17 cellular contexts compared by ENCODE assay signal in the genomic region with DNA sequence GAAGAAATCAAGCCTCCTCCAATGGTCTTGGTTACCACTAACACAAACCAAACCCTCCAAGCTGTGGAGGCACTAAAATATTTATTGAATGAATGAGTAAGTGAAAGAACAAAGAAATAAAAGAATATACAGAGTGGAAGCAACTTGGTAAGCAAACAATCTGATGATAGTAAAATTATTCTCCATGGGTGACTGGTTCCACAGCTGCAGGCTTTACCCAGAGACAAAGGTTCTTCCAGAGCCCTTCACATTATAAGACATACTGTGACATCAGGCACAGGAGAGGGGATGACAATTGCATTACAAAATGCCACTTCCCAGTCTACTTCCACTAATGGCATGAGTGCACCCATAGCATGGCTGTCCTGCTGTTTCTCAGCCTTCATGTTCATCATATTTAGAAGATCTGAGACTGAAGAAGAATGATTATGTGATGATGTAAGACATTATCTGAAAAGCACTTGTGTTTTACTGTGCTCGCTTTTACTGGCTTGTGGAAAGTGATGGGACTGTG.
"Had no signal": no experiment of that assay in that cellular context is flagged by ENCODE, and none has a peak within 500 bp of the region (broad histone marks: within the 10 kb centered on the region; RNA-seq: fewer than 3 reads in every experiment).

No MANE protein-coding gene starts in this region.

- ATAC-seq: body of pancreas; effector memory CD8-positive, alpha-beta T cell; foreskin keratinocyte; pancreas; upper lobe of right lung had no signal

- H3K36me3 Mint-ChIP-seq: activated naive CD8-positive, alpha-beta T cell treated with anti-CD3 and anti-CD28 coated beads for 36 hours; immature natural killer cell had no signal

- H3K27ac Mint-ChIP-seq: activated naive CD8-positive, alpha-beta T cell treated with anti-CD3 and anti-CD28 coated beads for 36 hours; activated T-helper 1 cell treated with anti-CD3 and anti-CD28 coated beads, Interleukin-12 subunit alpha, Interleukin-12 subunit beta, Interleukin-2, Interleukin-4 antibody, amounts not matched to agents 30 ng/mL and 10 ng/mL and 1 ng/mL, durations not matched to agents 14 hours and 24 hours and 36 hours; dendritic cell treated with granulocyte-macrophage colony-stimulating factor and Interleukin-4, amounts not matched to agents 40 ng/mL and 50 ng/mL, for 4 days; effector memory CD8-positive, alpha-beta T cell; immature natural killer cell had no signal

- H3K4me1 Mint-ChIP-seq: activated naive CD8-positive, alpha-beta T cell treated with anti-CD3 and anti-CD28 coated beads for 36 hours; immature natural killer cell; neural crest cell had no signal

- H3K4me3 Mint-ChIP-seq: activated naive CD8-positive, alpha-beta T cell treated with anti-CD3 and anti-CD28 coated beads for 36 hours; activated T-helper 1 cell treated with anti-CD3 and anti-CD28 coated beads, Interleukin-12 subunit alpha, Interleukin-12 subunit beta, Interleukin-2, Interleukin-4 antibody, amounts not matched to agents 30 ng/mL and 10 ng/mL and 1 ng/mL, durations not matched to agents 14 hours and 24 hours and 36 hours; dendritic cell treated with granulocyte-macrophage colony-stimulating factor and Interleukin-4, amounts not matched to agents 40 ng/mL and 50 ng/mL, for 4 days; effector memory CD8-positive, alpha-beta T cell; immature natural killer cell; neural crest cell had no signal

- H3K9me3 Mint-ChIP-seq: activated naive CD8-positive, alpha-beta T cell treated with anti-CD3 and anti-CD28 coated beads for 36 hours; activated T-helper 1 cell treated with anti-CD3 and anti-CD28 coated beads, Interleukin-12 subunit alpha, Interleukin-12 subunit beta, Interleukin-2, Interleukin-4 antibody, amounts not matched to agents 30 ng/mL and 10 ng/mL and 1 ng/mL, durations not matched to agents 14 hours and 24 hours and 36 hours; neural crest cell had no signal

- DNase-seq: activated CD4-positive, CD25-positive, alpha-beta regulatory T cell treated with anti-CD3 and anti-CD28 coated beads, Interleukin-2, amount 50 U/mL, for 72 hours; activated naive CD8-positive, alpha-beta T cell treated with anti-CD3 and anti-CD28 coated beads for 36 hours; amygdala; body of pancreas; cerebellar nuclear complex; effector memory CD8-positive, alpha-beta T cell; foreskin keratinocyte; immature natural killer cell; pancreas; sigmoid colon; stimulated activated CD4-positive, alpha-beta T cell treated with anti-CD3 and anti-CD28 coated beads, Interleukin-12 subunit alpha, Interleukin-12 subunit beta, amount 100 ng/mL, for 4 hours; stimulated activated CD4-positive, alpha-beta T cell treated with anti-CD3 and anti-CD28 coated beads, Interleukin-2, amount 100 ng/mL, for 24 hours; T1000; upper lobe of right lung had no signal
